ENCODE assay signal across 9 cellular contexts in genomic region chr12:127381043-127381668, GRCh38.
DNase-seq lines count a peak whose midpoint lies in the region; ATAC-seq, FAIRE-seq and TF ChIP-seq lines count a peak whose summit lies in the region.
"Had no signal": no experiment of that assay in that cellular context is flagged by ENCODE, and none has a peak within 500 bp of the region (broad histone marks: within the 10 kb centered on the region; RNA-seq: fewer than 3 reads in every experiment).

No MANE protein-coding gene starts in this region.

- peak overlapping the region; percentile 29 for H3K4me3 Mint-ChIP-seq in MCF 10A (ENCODE audit: unreplicated experiment)
- H3K4me3 Mint-ChIP-seq: naive B cell had no signal

- CTCF ChIA-PET in MCF 10A (lab: Yijun Ruan, JAX) = interaction anchor here (0.6 to 3.8 kb wide), 59 partner anchors 9 to 1921 kb away, joined by 3 to 42 read pairs (median 4); no protein-coding TSS in a partner anchor

- no peaks in the 10 kb centered on the region for H3K27me3 ChIP-seq in keratinocyte (ENCODE audit: control insufficient read depth, extremely low read depth, insufficient read depth, low read length)

- peak overlapping the region in 1 of 3 experiments; percentile 44 for H3K4me3 ChIP-seq in keratinocyte (ENCODE audit: control insufficient read depth in 2 of 3, extremely low read depth in 1 of 3, insufficient read depth in 2 of 3, low read depth in 1 of 3, low read length in 3 of 3)

- H3K9me3 ChIP-seq in keratinocyte (ENCODE audit: control insufficient read depth, low read depth, low read length) = no peaks in the 10 kb centered on the region

- intact Hi-C loops in MCF 10A (cut with micrococcal nuclease) = loop anchor here (1.0 to 10.0 kb wide), 6 partner anchors 89 to 1312 kb away; no protein-coding TSS in a partner anchor

- no peak for ATAC-seq in GM18520 (IDR thresholded peaks at IDR 0.05; ENCODE audit: unreplicated experiment)

- DNase-seq in CD1c-positive myeloid dendritic cell (ENCODE audit: extremely low spot score) (peak; percentile 7), GM19239 (ENCODE audit: insufficient read length, low spot score) (peak; percentile 40), HPDE6-E6E7 (ENCODE audit: extremely low spot score) (peak; percentile 33), SHP77 treated with DMSO at 0.1 percent for 48 hours (lab: John Stamatoyannopoulos, UW) (peak; percentile 82), MCF 10A (ENCODE audit: unreplicated experiment) (peak; percentile 43), keratinocyte (ENCODE audit: low read depth, low spot score) (no peak)
- DNase-seq in stimulated activated CD4-positive, alpha-beta T cell treated with anti-CD3 and anti-CD28 coated beads, TNF-alpha, amount 100 ng/mL, for 24 hours (ENCODE audit: low read depth in 3 of 3) = peak in 2 of 3 experiments; percentile 8 to 17
- DNase-seq: naive B cell had no signal

- H3K9me3 Mint-ChIP-seq in MCF 10A (ENCODE audit: unreplicated experiment) = no peaks in the 10 kb centered on the region

- H4K20me1 ChIP-seq in keratinocyte (ENCODE audit: control insufficient read depth, extremely low read depth, insufficient read depth, low read length) = no peaks in the 10 kb centered on the region

- no peak overlapping the region for H3K27ac ChIP-seq in keratinocyte (ENCODE audit: control insufficient read depth, insufficient read depth, low read length)

- H3K36me3 ChIP-seq in keratinocyte (ENCODE audit: control insufficient read depth in 2 of 2, extremely low read depth in 1 of 2, insufficient read depth in 2 of 2, low read length in 2 of 2) = no peaks in the 10 kb centered on the region

- TF ChIP-seq CTCF in MCF 10A (IDR thresholded peaks at IDR 0.05; ENCODE audit: unreplicated experiment) (peak; percentile 87), keratinocyte (optimal IDR thresholded peaks at IDR 0.05 in 1 of 3, IDR thresholded peaks at IDR 0.05 in 1 of 3, conservative IDR thresholded peaks at IDR 0.05 in 1 of 3; ENCODE audit: extremely low read depth in 1 of 3, insufficient read depth in 2 of 3, low read length in 3 of 3) (peak; percentile 73 to 89 (median 88))

- H3K27me3 Mint-ChIP-seq in MCF 10A (ENCODE audit: insufficient read depth, unreplicated experiment) = no peaks in the 10 kb centered on the region

- peak overlapping the region; percentile 66 for H3K4me2 ChIP-seq in keratinocyte (ENCODE audit: control insufficient read depth, extremely low read depth, insufficient read depth, low read depth, low read length)

- H3K79me2 ChIP-seq in keratinocyte (ENCODE audit: control insufficient read depth, insufficient read depth, low read length) = no peaks in the 10 kb centered on the region

- BruUV-seq in MCF 10A (replicated peaks; lab: Mats Ljungman, UMichigan) = no TSS peak

- H3K9me1 ChIP-seq in keratinocyte (ENCODE audit: control insufficient read depth, extremely low read depth, insufficient read depth, low read length) = no peaks in the 10 kb centered on the region

- no peak overlapping the region for H3K27ac Mint-ChIP-seq in MCF 10A (ENCODE audit: low read depth, unreplicated experiment)
- H3K27ac Mint-ChIP-seq: naive B cell had no signal

- FAIRE-seq in GM19239 (lab: Jason Lieb, UNC) = no peak
- FAIRE-seq in keratinocyte (lab: Jason Lieb, UNC) = no peak

- peaks cover 12% of the 10 kb centered on the region for H3K4me1 Mint-ChIP-seq in MCF 10A (ENCODE audit: insufficient read depth, unreplicated experiment)
- H3K4me1 Mint-ChIP-seq: naive B cell had no signal

- no peak overlapping the region for H3K9ac ChIP-seq in keratinocyte (ENCODE audit: control insufficient read depth, extremely low read depth, insufficient read depth, low read length)

- no peaks in the 10 kb centered on the region for H3K36me3 Mint-ChIP-seq in MCF 10A (ENCODE audit: insufficient read depth, unreplicated experiment)
- H3K36me3 Mint-ChIP-seq: naive B cell had no signal

- H2AFZ ChIP-seq in keratinocyte (ENCODE audit: control insufficient read depth, low read length) = peak overlapping the region; percentile 75

- dilution Hi-C loops in keratinocyte (cut with MboI; ENCODE audit: extremely low pct_ligation_motif_present, low sequenced_read_pairs) = no loop called here

- POLR2A ChIA-PET in MCF 10A (lab: Yijun Ruan, JAX) = no interaction called here

- H3K4me1 ChIP-seq in keratinocyte (ENCODE audit: control insufficient read depth, extremely low read depth, insufficient read depth, low read length) = no peaks in the 10 kb centered on the region
